Comparison of ENCODE assay signal across 18 cellular contexts in the genomic region with DNA sequence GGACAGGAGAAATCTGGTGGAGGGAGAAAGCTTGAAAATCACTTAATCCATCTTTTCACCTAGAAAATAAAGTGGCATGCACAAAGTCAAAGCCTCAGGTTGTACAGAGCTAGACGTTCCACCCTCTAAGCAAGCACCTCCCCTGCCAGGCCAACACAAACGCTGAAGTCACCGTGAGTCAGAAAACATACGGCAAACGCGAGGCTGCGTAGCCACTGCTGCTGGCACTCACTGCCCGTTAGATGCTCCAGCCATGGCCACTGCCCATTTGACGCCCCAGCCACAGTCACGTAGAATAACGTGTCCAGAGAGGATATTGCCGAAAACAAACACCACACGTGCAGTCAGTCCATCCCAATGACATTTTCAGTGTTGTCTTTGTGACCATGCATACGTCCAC.
DNase-seq lines count a peak whose midpoint lies in the region; ATAC-seq, FAIRE-seq and TF ChIP-seq lines count a peak whose summit lies in the region.
"Had no signal": no experiment of that assay in that cellular context is flagged by ENCODE, and none has a peak within 500 bp of the region (broad histone marks: within the 10 kb centered on the region; RNA-seq: fewer than 3 reads in every experiment).

No MANE protein-coding gene starts in this region.

- H3K23me2 ChIP-seq in H9 (ENCODE audit: insufficient read length, low read depth, low read length, poor library complexity, severe bottlenecking), result no peaks in the 10 kb centered on the region

- H3K9ac ChIP-seq in H9 (ENCODE audit: extremely low read depth, insufficient read length, low read length), result no peak overlapping the region
- H3K9ac ChIP-seq in neural progenitor cell, result no peak overlapping the region

- no peaks in the 10 kb centered on the region for H3K9me3 ChIP-seq in A549
- no peaks in the 10 kb centered on the region for H3K9me3 ChIP-seq in H9 (ENCODE audit: control insufficient read depth, low read depth, low read length)
- no peaks in the 10 kb centered on the region for H3K9me3 ChIP-seq in neural progenitor cell (ENCODE audit: low read depth)
- H3K9me3 ChIP-seq: Caco-2 had no signal

- H3T11ph ChIP-seq in H9 (ENCODE audit: low read length), result no peak overlapping the region

- H3K4me2 ChIP-seq in A549 (no peak overlapping the region), H9 (ENCODE audit: insufficient read depth, insufficient read length, low read length) (no peak overlapping the region), neural progenitor cell (no peak overlapping the region)

- H3K27me3 ChIP-seq in H9 (ENCODE audit: insufficient read depth, low read length) (no peaks in the 10 kb centered on the region), neural progenitor cell (no peaks in the 10 kb centered on the region)

- no peak overlapping the region for H4K91ac ChIP-seq in H9 (ENCODE audit: insufficient read length, low read depth, low read length)

- POLR2A ChIA-PET in A549 (lab: Yijun Ruan, JAX), result no interaction called here

- no peak overlapping the region for H3K23ac ChIP-seq in H9 (ENCODE audit: insufficient read length, low read depth, low read length)

- H3K4me1 Mint-ChIP-seq in H9, result no peaks in the 10 kb centered on the region
- no peaks in the 10 kb centered on the region for H3K4me1 Mint-ChIP-seq in neural progenitor cell

- peak in 1 of 2 experiments; percentile 21 for DNase-seq in A549 (ENCODE audit: low read depth in 1 of 2, low spot score in 1 of 2)
- no peak for DNase-seq in H9
- DNase-seq in RKO (ENCODE audit: low spot score), result peak; percentile 14
- DNase-seq in neural progenitor cell (ENCODE audit: low spot score), result no peak
- DNase-seq in HUDEP-2 (lab: John Stamatoyannopoulos, UW; ENCODE audit: unreplicated experiment in 76 of 76), result no peak
- no peak for DNase-seq in NCI-H1092 (lab: John Stamatoyannopoulos, UW)
- DNase-seq in MV-4-11 (lab: John Stamatoyannopoulos, UW), result no peak
- DNase-seq: AML-193; Caco-2; CD4-positive, alpha-beta T cell; GF-D8; HCEC 1CT; KG1 had no signal

- H2BK20ac ChIP-seq in H9 (ENCODE audit: low read depth, low read length, poor library complexity, severe bottlenecking), result no peak overlapping the region

- no peak overlapping the region for H2BK5ac ChIP-seq in H9 (ENCODE audit: insufficient read length, low read length)

- H3K27ac Mint-ChIP-seq in H9 (no peak overlapping the region), neural progenitor cell (peak overlapping the region; percentile 40)
- H3K27ac Mint-ChIP-seq: CD4-positive, alpha-beta T cell had no signal

- no peaks in the 10 kb centered on the region for H4K20me1 ChIP-seq in H9 (ENCODE audit: control insufficient read depth, insufficient read depth, insufficient read length)
- no peaks in the 10 kb centered on the region for H4K20me1 ChIP-seq in neural progenitor cell (ENCODE audit: low read depth)

- peak in 1 of 2 experiments; percentile 48; a peak in 2 of 6 replicates for ATAC-seq in A549
- no peak for ATAC-seq in HG02884 (IDR thresholded peaks at IDR 0.05; ENCODE audit: unreplicated experiment)
- ATAC-seq: HepG2 had no signal

- H2AFZ ChIP-seq in H9 (ENCODE audit: low read length) (no peak overlapping the region), neural progenitor cell (replicated peaks) (no peak overlapping the region)

- H3K4ac ChIP-seq in H9 (ENCODE audit: low read depth, low read length), result no peak overlapping the region

- H3K4me1 ChIP-seq in A549 (no peaks in the 10 kb centered on the region), H9 (ENCODE audit: insufficient read depth, low read length) (no peaks in the 10 kb centered on the region), neural progenitor cell (no peaks in the 10 kb centered on the region)
- H3K4me1 ChIP-seq: Caco-2 had no signal

- CTCF ChIA-PET in A549 (lab: Yijun Ruan, JAX), result interaction anchor here (1.0 kb wide), 1 partner anchor 36 kb away, joined by 3 read pairs; no protein-coding TSS in a partner anchor

- FAIRE-seq in A549 (lab: Jason Lieb, UNC), result no peak
- FAIRE-seq: A204.1, D721Med, HepG2 had no signal

- H3K14ac ChIP-seq in H9 (ENCODE audit: insufficient read depth, low read length), result peak overlapping the region; percentile 39; the same call in 1 of the 2 replicates

- H3K79me1 ChIP-seq in H9 (ENCODE audit: insufficient read depth, low read depth, low read length, poor library complexity, severe bottlenecking), result no peaks in the 10 kb centered on the region

- H3K4me3 ChIP-seq in A549, result no peak overlapping the region
- no peak overlapping the region for H3K4me3 ChIP-seq in neural progenitor cell

- H3K79me2 ChIP-seq in H9 (ENCODE audit: insufficient read depth, low read length) (no peaks in the 10 kb centered on the region), neural progenitor cell (ENCODE audit: low read depth) (no peaks in the 10 kb centered on the region)

- H3K36me3 ChIP-seq in neural progenitor cell, result no peaks in the 10 kb centered on the region

- no peak overlapping the region for H4K8ac ChIP-seq in H9 (replicated peaks; ENCODE audit: insufficient read length, low read depth, low read length)

- H2AK5ac ChIP-seq in H9 (ENCODE audit: insufficient read length, low read length), result no peak overlapping the region

- WGBS in A549 (ENCODE audit: missing lambda C conversion rate), result 1% methylated on average over 14 of the region's 14 CpGs
- no CpG with 5 or more reads among the region's 14 CpGs for WGBS in H9 (ENCODE audit: extremely low coverage, insufficient read length, low lambda C conversion rate)

- no peak overlapping the region for H3K18ac ChIP-seq in H9 (ENCODE audit: insufficient read length, low read depth, low read length)

- no peak for TF ChIP-seq EP300 in A549 (IDR thresholded peaks at IDR 0.05)

- no peak for TF ChIP-seq CTCF in A549 (IDR thresholded peaks at IDR 0.05)
- TF ChIP-seq CTCF in H9 (conservative IDR thresholded peaks at IDR 0.05), result no peak
- no peak for TF ChIP-seq CTCF in neural progenitor cell (IDR thresholded peaks at IDR 0.05)

- TF ChIP-seq RAD21 in A549 (conservative IDR thresholded peaks at IDR 0.05 in 1 of 2, IDR thresholded peaks at IDR 0.05 in 1 of 2), result no peak

- no peaks in the 10 kb centered on the region for H3F3A ChIP-seq in neural progenitor cell (ENCODE audit: low read depth)

- H3K36me3 Mint-ChIP-seq in H9 (ENCODE audit: insufficient read depth in 1 of 3, low read depth in 3 of 3), result no peaks in the 10 kb centered on the region; a peak in 1 of 7 replicates
- no peaks in the 10 kb centered on the region for H3K36me3 Mint-ChIP-seq in neural progenitor cell

- H3K9me3 Mint-ChIP-seq in H9, result peaks cover 0 to 2% of the 10 kb centered on the region in 2 experiments; a peak in 1 of 5 replicates
- H3K9me3 Mint-ChIP-seq in neural progenitor cell, result no peaks in the 10 kb centered on the region
- H3K9me3 Mint-ChIP-seq: CD4-positive, alpha-beta T cell had no signal

- H3K4me3 Mint-ChIP-seq in H9 (no peak overlapping the region), neural progenitor cell (no peak overlapping the region)
- H3K4me3 Mint-ChIP-seq: CD4-positive, alpha-beta T cell had no signal

- no peak overlapping the region for H2BK12ac ChIP-seq in H9 (ENCODE audit: insufficient read length, low read depth, low read length)

- no peak overlapping the region for H4K5ac ChIP-seq in H9 (ENCODE audit: insufficient read length, low read depth, low read length)

- H3K27ac ChIP-seq in A549 (no peak overlapping the region), H9 (ENCODE audit: insufficient read length, low read depth, low read length) (no peak overlapping the region), neural progenitor cell (no peak overlapping the region)
- H3K27ac ChIP-seq: C4-2B had no signal

- peaks cover 18% of the 10 kb centered on the region for H3K27me3 Mint-ChIP-seq in H9 (ENCODE audit: low read depth)
- H3K27me3 Mint-ChIP-seq in neural progenitor cell (ENCODE audit: insufficient read depth, low read depth), result peaks cover 8% of the 10 kb centered on the region

- no peak overlapping the region for H3K56ac ChIP-seq in H9 (ENCODE audit: insufficient read length, low read depth, low read length)

- H2BK120ac ChIP-seq in H9 (ENCODE audit: low read depth, low read length, poor library complexity, severe bottlenecking), result no peak overlapping the region

- TF ChIP-seq POLR2A in A549 (IDR thresholded peaks at IDR 0.05; ENCODE audit: low read length), result no peak

- H2BK15ac ChIP-seq in H9 (ENCODE audit: low read depth, low read length), result no peak overlapping the region

TF ChIP-seq in A549, 52 proteins besides CTCF, POLR2A, EP300 and RAD21:
- TF ChIP-seq, protein P1, sequence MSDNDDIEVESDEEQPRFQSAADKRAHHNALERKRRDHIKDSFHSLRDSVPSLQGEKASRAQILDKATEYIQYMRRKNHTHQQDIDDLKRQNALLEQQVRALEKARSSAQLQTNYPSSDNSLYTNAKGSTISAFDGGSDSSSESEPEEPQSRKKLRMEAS (IDR thresholded peaks at IDR 0.05), result 0 out of 2 replicates have a peak, but pooled peaks have one; percentile 23
- no peak for TF ChIP-seq JUNB (IDR thresholded peaks at IDR 0.05)
TF ChIP-seq in A549: peak in this region for 1.
